Comparison of ENCODE assay signal across 1 cellular context in the genomic region with DNA sequence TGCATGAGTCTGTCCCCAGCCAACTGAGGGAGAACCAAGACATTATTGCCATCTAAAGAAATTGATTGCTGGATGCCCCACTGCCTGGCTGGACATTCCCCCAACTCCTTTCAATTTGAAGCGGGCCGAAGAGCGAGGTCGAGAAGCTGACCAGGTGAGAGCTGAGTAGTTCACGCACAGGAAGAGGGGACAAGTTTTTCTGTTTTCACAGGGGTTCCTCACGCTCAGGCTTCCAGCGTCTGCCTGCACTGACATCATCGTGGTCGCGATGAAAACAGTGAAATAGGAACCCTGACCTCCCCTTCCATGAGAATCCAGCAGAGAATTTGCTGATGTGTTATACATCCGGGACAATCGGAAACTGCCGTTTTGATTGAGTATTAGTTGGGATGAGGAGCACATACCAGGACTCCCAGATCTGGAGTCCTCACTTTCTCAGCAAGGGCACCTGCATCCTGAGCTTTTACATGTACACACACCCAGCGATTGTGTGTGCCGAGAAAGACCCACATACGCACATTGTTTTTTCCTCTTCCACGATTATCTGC.
TF ChIP-seq lines count a peak whose summit lies in the region.

No MANE protein-coding gene starts in this region.

TF ChIP-seq in H1, 55 proteins besides CTCF, POLR2A, EP300 and RAD21:
- TF ChIP-seq SUZ12 (IDR thresholded peaks at IDR 0.05; ENCODE audit: low read length): peak; percentile 79
- TF ChIP-seq RNF2 (IDR thresholded peaks at IDR 0.05; ENCODE audit: borderline replicate concordance, low read depth, low read length, missing control alignments, poor library complexity, severe bottlenecking): peak; percentile 81
- TF ChIP-seq EZH2 (IDR thresholded peaks at IDR 0.05; ENCODE audit: low read depth, low read length, severe bottlenecking): peak; percentile 91
- TF ChIP-seq CBX5 (IDR thresholded peaks at IDR 0.05; ENCODE audit: low read depth, low read length): no peak
- TF ChIP-seq CEBPB (IDR thresholded peaks at IDR 0.05; ENCODE audit: low read depth, low read length): no peak
- no peak for TF ChIP-seq KDM1A (IDR thresholded peaks at IDR 0.05; ENCODE audit: borderline replicate concordance, low read length)
- TF ChIP-seq SAP30 (IDR thresholded peaks at IDR 0.05; ENCODE audit: insufficient read depth, insufficient replicate concordance, low read length): no peak
- no peak for TF ChIP-seq TCF12 (IDR thresholded peaks at IDR 0.05; ENCODE audit: low read depth, low read length)
- TF ChIP-seq BACH1 (IDR thresholded peaks at IDR 0.05; ENCODE audit: low read length): no peak
- TF ChIP-seq TAF1 (IDR thresholded peaks at IDR 0.05; ENCODE audit: low read depth, low read length): no peak
